Comparison of ENCODE assay signal across 12 cellular contexts in genomic region chr17:73286863-73287296, GRCh38. TPM values are rescaled to one million over a fixed set of nuclear protein-coding genes. Genes with fewer than 3 reads are reported as not detected.
DNase-seq lines count a peak whose midpoint lies in the region; ATAC-seq and TF ChIP-seq lines count a peak whose summit lies in the region.
"Had no signal": no experiment of that assay in that cellular context is flagged by ENCODE, and none has a peak within 500 bp of the region (broad histone marks: within the 10 kb centered on the region; RNA-seq: fewer than 3 reads in every experiment).

No MANE protein-coding gene starts in this region.

- H3K27me3 ChIP-seq in tibial artery = no peaks in the 10 kb centered on the region
- H3K27me3 ChIP-seq: pancreas had no signal

- H3K4me3 ChIP-seq in cardiac fibroblast (replicated peaks in 1 of 2; ENCODE audit: low read depth in 2 of 2, low read length in 2 of 2) (no peak overlapping the region), tibial artery (no peak overlapping the region)
- H3K4me3 ChIP-seq: pancreas had no signal

- H3K27ac ChIP-seq in tibial artery = peak overlapping the region; percentile 33 to 40

- H3K4me1 ChIP-seq in tibial artery = peaks cover 2 to 93% (median 78%) of the 10 kb centered on the region in 4 donors

- TF ChIP-seq CTCF in cardiac fibroblast (IDR thresholded peaks at IDR 0.05; ENCODE audit: low read depth, low read length) = no peak
- no peak for TF ChIP-seq CTCF in tibial artery (IDR thresholded peaks at IDR 0.05)

- DNase-seq in NCI-H446 treated with DMSO at 0.1 percent for 48 hours (lab: John Stamatoyannopoulos, UW) (peak; percentile 8), NCI-H446 (lab: John Stamatoyannopoulos, UW) (no peak), cardiac fibroblast (ENCODE audit: low read depth in 2 of 2) (peak; percentile 75 to 85), left lobe of liver (ENCODE audit: low spot score) (no peak), tibial artery (peak in 1 of 2 donors; percentile 20), DMS153 (lab: John Stamatoyannopoulos, UW) (no peak)
- no peak for DNase-seq in activated effector memory CD4-positive, alpha-beta T cell treated with Interleukin-2 at 50 U/mL for 16 hours
- DNase-seq: activated B cell treated with CpG ODN at 0.5 μM for 24 hours, NCI-H2227 treated with DMSO at 0.1 percent for 48 hours, SIG-M5 had no signal

- H3K9me3 ChIP-seq in tibial artery = no peaks in the 10 kb centered on the region
- H3K9me3 ChIP-seq: pancreas had no signal

- peaks cover 12 to 30% (median 16%) of the 10 kb centered on the region in 3 donors for H3K36me3 ChIP-seq in tibial artery

- peak; percentile 16 for ATAC-seq in left lobe of liver
- ATAC-seq in GM19324 (IDR thresholded peaks at IDR 0.05; ENCODE audit: low FRiP score, unreplicated experiment) = no peak
- ATAC-seq: pancreas had no signal

- intact Hi-C loops in tibial artery (cut with DNase I; ENCODE audit: low total_unique reads) = no loop called here

RNA-seq across cellular contexts. Expression of gene CDC42EP4, which starts 24.9 kb away (rescaled TPM):
- total RNA-seq in left lobe of liver = 35.5 TPM

RNA-seq across cellular contexts. Expression of gene CPSF4L, which starts 25.2 kb away (rescaled TPM):
- 0.13 TPM for total RNA-seq in left lobe of liver
- total RNA-seq: activated B cell treated with CpG ODN at 0.5 μM for 24 hours had no signal

Comparison
In these comparisons a context has a peak if more than half of its experiments do, and no peak if none do; other contexts are left out.
1. DNase-seq: peak in NCI-H446 treated with DMSO at 0.1 percent for 48 hours (single experiment) and cardiac fibroblast (2 of 2); none in NCI-H446 (0 of 2), left lobe of liver (single experiment), DMS153 (single experiment) and activated effector memory CD4-positive, alpha-beta T cell treated with Interleukin-2 at 50 U/mL for 16 hours (single experiment).